ENCODE assay signal across 9 cellular contexts in genomic region chr17:50546701-50547034, GRCh38. TPM values are rescaled to one million over a fixed set of nuclear protein-coding genes. Genes with fewer than 3 reads are reported as not detected.
A peak's percentile ranks its signal among the peaks of the same experiment; 100 is the strongest.
DNase-seq lines count a peak whose midpoint lies in the region; ATAC-seq and TF ChIP-seq lines count a peak whose summit lies in the region.
"Had no signal": no experiment of that assay in that cellular context is flagged by ENCODE, and none has a peak within 500 bp of the region (broad histone marks: within the 10 kb centered on the region; RNA-seq: fewer than 3 reads in every experiment).

No MANE protein-coding gene starts in this region.

- no peak overlapping the region for H3K9ac ChIP-seq in HUES64 (ENCODE audit: low read depth, low read length)

- peak overlapping the region; percentile 72 for H3K4me3 ChIP-seq in AG04449 (ENCODE audit: low read depth, low read length)
- H3K4me3 ChIP-seq in HUES64 (ENCODE audit: low read length) = peak overlapping the region; percentile 65; the same call in 1 of the 2 replicates
- peak overlapping the region; percentile 65 to 81 (median 72) for H3K4me3 ChIP-seq in breast epithelium

- no peak for ATAC-seq in natural killer cell

- POLR2A ChIA-PET in AG04449 (lab: Yijun Ruan, JAX) = interaction anchor here (0.5 kb wide), 1 partner anchor 440 kb away, joined by 3 read pairs; no protein-coding TSS in a partner anchor

- no peaks in the 10 kb centered on the region for H3K36me3 ChIP-seq in HUES64 (ENCODE audit: insufficient read depth, low read length)
- no peaks in the 10 kb centered on the region for H3K36me3 ChIP-seq in breast epithelium
- H3K36me3 ChIP-seq: left lung had no signal

- H3K9me3 ChIP-seq in HUES64 (ENCODE audit: insufficient read depth, low read depth, low read length) (no peaks in the 10 kb centered on the region), breast epithelium (no peaks in the 10 kb centered on the region)
- H3K9me3 ChIP-seq: left lung had no signal

- no peak for TF ChIP-seq POLR2A in breast epithelium (IDR thresholded peaks at IDR 0.05)

- H3K4me1 ChIP-seq in HUES64 (ENCODE audit: insufficient read depth, low read length) (peaks cover 12% of the 10 kb centered on the region), breast epithelium (peaks cover 0 to 3% of the 10 kb centered on the region in 2 donors)

- H3K4me1 Mint-ChIP-seq in natural killer cell = peaks cover 17 to 24% of the 10 kb centered on the region in 2 donors
- H3K4me1 Mint-ChIP-seq in activated T-helper 2 cell treated with anti-CD3 and anti-CD28 coated beads, Interferon-gamma antibody, Interleukin-2, Interleukin-4, amounts not matched to agents 10 μg/mL and 5 μg/mL and 100 μg/mL, durations not matched to agents 14 hours and 24 hours and 36 hours (ENCODE audit: low read depth) = peaks cover 12% of the 10 kb centered on the region

- H3K27ac ChIP-seq in HUES64 (ENCODE audit: low read depth, low read length) (no peak overlapping the region), breast epithelium (peak overlapping the region; percentile 26 to 86)

- TF ChIP-seq CTCF in AG04449 (IDR thresholded peaks at IDR 0.05; ENCODE audit: insufficient read depth, low read length, missing control alignments) (no peak), breast epithelium (IDR thresholded peaks at IDR 0.05) (no peak), natural killer cell (IDR thresholded peaks at IDR 0.05) (no peak), GM20000 (IDR thresholded peaks at IDR 0.05; ENCODE audit: extremely low read depth, missing control alignments) (no peak)

- no peaks in the 10 kb centered on the region for H3K36me3 Mint-ChIP-seq in natural killer cell
- H3K36me3 Mint-ChIP-seq in activated T-helper 2 cell treated with anti-CD3 and anti-CD28 coated beads, Interferon-gamma antibody, Interleukin-2, Interleukin-4, amounts not matched to agents 10 μg/mL and 5 μg/mL and 100 μg/mL, durations not matched to agents 14 hours and 24 hours and 36 hours (ENCODE audit: low read depth) = no peaks in the 10 kb centered on the region

- intact Hi-C loops in breast epithelium (cut with DNase I; ENCODE audit: low total_unique reads) (loop anchor here (10.0 kb wide), 1 partner anchor 298 kb away; no protein-coding TSS in a partner anchor), natural killer cell (cut with micrococcal nuclease) (loop anchor here (1.0 to 10.0 kb wide), 4 partner anchors 14 to 296 kb away; partner anchors contain the start of gene CACNA1G)
- intact Hi-C loops in activated T-helper 2 cell treated with anti-CD3 and anti-CD28 coated beads, Interferon-gamma antibody, Interleukin-2, Interleukin-4, amounts not matched to agents 10 μg/mL and 5 μg/mL and 100 μg/mL, durations not matched to agents 14 hours and 24 hours and 36 hours (cut with micrococcal nuclease) = loop anchor here (1.0 to 10.0 kb wide), 6 partner anchors 68 to 408 kb away; partner anchors contain the start of genes ANKRD40 and RSAD1

- peak overlapping the region in 1 of 2 donors; percentile 74 for H3K27ac Mint-ChIP-seq in natural killer cell
- no peak overlapping the region for H3K27ac Mint-ChIP-seq in activated T-helper 2 cell treated with anti-CD3 and anti-CD28 coated beads, Interferon-gamma antibody, Interleukin-2, Interleukin-4, amounts not matched to agents 10 μg/mL and 5 μg/mL and 100 μg/mL, durations not matched to agents 14 hours and 24 hours and 36 hours

- CTCF ChIA-PET in AG04449 (lab: Yijun Ruan, JAX) = interaction anchor here (0.6 to 8.7 kb wide), 22 partner anchors 14 to 306 kb away, joined by 3 to 265 read pairs (median 3); partner anchors contain the start of genes CACNA1G and WFIKKN2

- 66% methylated on average over 4 of the region's 4 CpGs for WGBS in HUES64

- H3K27me3 ChIP-seq in HUES64 (ENCODE audit: insufficient read depth, low read length) (peaks cover under 1% of the 10 kb centered on the region), breast epithelium (no peaks in the 10 kb centered on the region)
- H3K27me3 ChIP-seq: left lung had no signal

- no peak for DNase-seq in AG04449 (ENCODE audit: low read depth, low spot score)
- no peak for DNase-seq in breast epithelium (ENCODE audit: low spot score in 2 of 2)
- no peak for DNase-seq in natural killer cell
- DNase-seq in activated T-helper 2 cell treated with anti-CD3 and anti-CD28 coated beads, Interferon-gamma antibody, Interleukin-2, Interleukin-4, amounts not matched to agents 10 μg/mL and 5 μg/mL and 100 μg/mL, durations not matched to agents 14 hours and 24 hours and 36 hours (ENCODE audit: low spot score) = no peak
- no peak for DNase-seq in GM20000 (ENCODE audit: low spot score)
- DNase-seq in LoVo (ENCODE audit: low spot score) = no peak
- DNase-seq in NCI-H1436 (lab: John Stamatoyannopoulos, UW) = no peak

- H3K27me3 Mint-ChIP-seq in natural killer cell (ENCODE audit: low read depth in 2 of 2) = peaks cover 12 to 20% of the 10 kb centered on the region in 2 donors
- peaks cover 18% of the 10 kb centered on the region for H3K27me3 Mint-ChIP-seq in activated T-helper 2 cell treated with anti-CD3 and anti-CD28 coated beads, Interferon-gamma antibody, Interleukin-2, Interleukin-4, amounts not matched to agents 10 μg/mL and 5 μg/mL and 100 μg/mL, durations not matched to agents 14 hours and 24 hours and 36 hours (ENCODE audit: low read depth)

- H3K9me3 Mint-ChIP-seq in natural killer cell = no peaks in the 10 kb centered on the region
- no peaks in the 10 kb centered on the region for H3K9me3 Mint-ChIP-seq in activated T-helper 2 cell treated with anti-CD3 and anti-CD28 coated beads, Interferon-gamma antibody, Interleukin-2, Interleukin-4, amounts not matched to agents 10 μg/mL and 5 μg/mL and 100 μg/mL, durations not matched to agents 14 hours and 24 hours and 36 hours

- H3K4me3 Mint-ChIP-seq in natural killer cell = peak overlapping the region; percentile 64
- H3K4me3 Mint-ChIP-seq in activated T-helper 2 cell treated with anti-CD3 and anti-CD28 coated beads, Interferon-gamma antibody, Interleukin-2, Interleukin-4, amounts not matched to agents 10 μg/mL and 5 μg/mL and 100 μg/mL, durations not matched to agents 14 hours and 24 hours and 36 hours (ENCODE audit: low read depth) = no peak overlapping the region

RNA-seq across cellular contexts. Expression of gene SPATA20, which starts 0.3 kb away (rescaled TPM):
- 15.3 TPM for polyA plus RNA-seq in HUES64 (2013, experiment 1 of 2)
- polyA plus RNA-seq in HUES64 (2013, experiment 2 of 2) = 12.9 TPM
- total RNA-seq in breast epithelium = 10 to 100 TPM; 52.4 to 62.3 (median 58.4) TPM
- total RNA-seq in natural killer cell = 10 to 100 TPM; 30.7 to 45.5 (median 32.5) TPM
- 30.5 and 31.0 TPM in 2 replicates for total RNA-seq in activated T-helper 2 cell treated with anti-CD3 and anti-CD28 coated beads, Interferon-gamma antibody, Interleukin-2, Interleukin-4, amounts not matched to agents 10 μg/mL and 5 μg/mL and 100 μg/mL, durations not matched to agents 14 hours and 24 hours and 36 hours

RNA-seq across cellular contexts. Expression of gene CACNA1G, which starts 13.8 kb away (rescaled TPM):
- 2.1 TPM for polyA plus RNA-seq in HUES64 (2013, experiment 1 of 2)
- 2.5 TPM for polyA plus RNA-seq in HUES64 (2013, experiment 2 of 2)
- total RNA-seq in breast epithelium = 1 to 10 TPM in 2 of 3 donors, under 1 TPM in 1; 0.32 to 2.6 (median 2.3) TPM
- total RNA-seq in natural killer cell = not detected
- not detected in 2 replicates for total RNA-seq in activated T-helper 2 cell treated with anti-CD3 and anti-CD28 coated beads, Interferon-gamma antibody, Interleukin-2, Interleukin-4, amounts not matched to agents 10 μg/mL and 5 μg/mL and 100 μg/mL, durations not matched to agents 14 hours and 24 hours and 36 hours

RNA-seq across cellular contexts. Expression of gene EPN3, which starts 14.1 kb away (rescaled TPM):
- polyA plus RNA-seq in HUES64 (2013, experiment 1 of 2) = 1.2 TPM
- polyA plus RNA-seq in HUES64 (2013, experiment 2 of 2) = 1.3 TPM
- 10 to 100 TPM in 1 of 3 donors, 1 to 10 TPM in 1, not detected in 1; 8.2 to 32.8 TPM for total RNA-seq in breast epithelium
- total RNA-seq in natural killer cell = not detected
- total RNA-seq in activated T-helper 2 cell treated with anti-CD3 and anti-CD28 coated beads, Interferon-gamma antibody, Interleukin-2, Interleukin-4, amounts not matched to agents 10 μg/mL and 5 μg/mL and 100 μg/mL, durations not matched to agents 14 hours and 24 hours and 36 hours = not detected in 2 replicates

RNA-seq across cellular contexts. Expression of gene MYCBPAP, which starts 38.4 kb away (rescaled TPM):
- 0.25 TPM for polyA plus RNA-seq in HUES64 (2013, experiment 1 of 2)
- 1.3 TPM for polyA plus RNA-seq in HUES64 (2013, experiment 2 of 2)
- 1 to 10 TPM in 2 of 3 donors, under 1 TPM in 1; 0.66 to 1.9 (median 1.3) TPM for total RNA-seq in breast epithelium
- total RNA-seq in natural killer cell = 1 to 10 TPM in 1 of 3 donors, under 1 TPM in 2; 0.26 to 4.9 (median 0.70) TPM
- 3.1 and 4.4 TPM in 2 replicates for total RNA-seq in activated T-helper 2 cell treated with anti-CD3 and anti-CD28 coated beads, Interferon-gamma antibody, Interleukin-2, Interleukin-4, amounts not matched to agents 10 μg/mL and 5 μg/mL and 100 μg/mL, durations not matched to agents 14 hours and 24 hours and 36 hours
